ENCODE assay signal across 8 cellular contexts in genomic region chr17:42928714-42929496, GRCh38. TPM values are rescaled to one million over a fixed set of nuclear protein-coding genes. Genes with fewer than 3 reads are reported as not detected.
DNase-seq lines count a peak whose midpoint lies in the region; ATAC-seq, FAIRE-seq and TF ChIP-seq lines count a peak whose summit lies in the region.

No MANE protein-coding gene starts in this region.

- no peak overlapping the region for H2BK120ac ChIP-seq in trophoblast cell (ENCODE audit: insufficient read depth, low read length, poor library complexity)

- no peak overlapping the region for H3K9ac ChIP-seq in trophoblast cell (ENCODE audit: low read length)

- peak; percentile 77 for DNase-seq in D341Med (ENCODE audit: low spot score)
- DNase-seq in H54 (ENCODE audit: insufficient read length, low spot score) = peak; percentile 66
- peak; percentile 77 for DNase-seq in NCI-H748 (lab: John Stamatoyannopoulos, UW; ENCODE audit: unreplicated experiment)
- DNase-seq in germinal center (ENCODE audit: low spot score) = peak; percentile 62
- peak; percentile 2 to 34 for DNase-seq in trophoblast cell

- H4K91ac ChIP-seq in trophoblast cell (ENCODE audit: low read depth, low read length) = no peak overlapping the region

- no peak overlapping the region for H4K8ac ChIP-seq in trophoblast cell (ENCODE audit: low read depth, low read length)

- TF ChIP-seq POLR2A in H54 (IDR thresholded peaks at IDR 0.05; ENCODE audit: low read depth, low read length) = no peak

- peaks cover 0 to 2% of the 10 kb centered on the region in 2 experiments for H3K4me1 ChIP-seq in trophoblast cell (ENCODE audit: control insufficient read depth in 1 of 2, insufficient read depth in 2 of 2, low read length in 2 of 2)

- H3K9me3 Mint-ChIP-seq in activated T-helper 17 cell treated with anti-CD3 and anti-CD28 coated beads, Interleukin-2, amount 50 U/mL, for 72 hours = no peaks in the 10 kb centered on the region

- no peak overlapping the region for H2AFZ ChIP-seq in trophoblast cell (ENCODE audit: insufficient read depth, low read length, poor library complexity)

- H2BK12ac ChIP-seq in trophoblast cell (ENCODE audit: low read length) = no peak overlapping the region

- no peak overlapping the region for H3K14ac ChIP-seq in trophoblast cell (ENCODE audit: low read length)

- H3K27me3 ChIP-seq in trophoblast cell (ENCODE audit: insufficient read depth, low read length) = no peaks in the 10 kb centered on the region

- H3K36me3 Mint-ChIP-seq in activated T-helper 17 cell treated with anti-CD3 and anti-CD28 coated beads, Interleukin-2, amount 50 U/mL, for 72 hours (ENCODE audit: low read depth) = no peaks in the 10 kb centered on the region

- no peak overlapping the region for H4K12ac ChIP-seq in trophoblast cell (ENCODE audit: low read depth, low read length)

- H2BK5ac ChIP-seq in trophoblast cell (ENCODE audit: low read depth, low read length, poor library complexity) = no peak overlapping the region

- H3K79me1 ChIP-seq in trophoblast cell (ENCODE audit: low read length) = no peaks in the 10 kb centered on the region

- H2AK5ac ChIP-seq in trophoblast cell (ENCODE audit: low read length) = no peak overlapping the region

- no peak overlapping the region for H3K27ac ChIP-seq in trophoblast cell (ENCODE audit: low read depth, low read length)

- H3K9me3 ChIP-seq in trophoblast cell (ENCODE audit: insufficient read depth, low read depth, low read length) = no peaks in the 10 kb centered on the region

- H3K4me3 ChIP-seq in trophoblast cell (ENCODE audit: low read depth, low read length) = no peak overlapping the region

- H3K4ac ChIP-seq in trophoblast cell (ENCODE audit: low read depth, low read length) = no peak overlapping the region

- peaks cover 5% of the 10 kb centered on the region for H3K4me1 Mint-ChIP-seq in activated T-helper 17 cell treated with anti-CD3 and anti-CD28 coated beads, Interleukin-2, amount 50 U/mL, for 72 hours

- no peaks in the 10 kb centered on the region for H3K36me3 ChIP-seq in trophoblast cell (ENCODE audit: control insufficient read depth in 1 of 2, insufficient read depth in 2 of 2, low read length in 2 of 2)

- no peak overlapping the region for H3K4me3 Mint-ChIP-seq in activated T-helper 17 cell treated with anti-CD3 and anti-CD28 coated beads, Interleukin-2, amount 50 U/mL, for 72 hours

- peak; percentile 83 for ATAC-seq in activated T-helper 17 cell treated with anti-CD3 and anti-CD28 coated beads, Interleukin-2, amount 50 U/mL, for 72 hours (replicated peaks)
- no peak for ATAC-seq in HG02763 (IDR thresholded peaks at IDR 0.05; ENCODE audit: unreplicated experiment)
- ATAC-seq in GM19035 (IDR thresholded peaks at IDR 0.05; ENCODE audit: unreplicated experiment) = no peak

- H3K23ac ChIP-seq in trophoblast cell (ENCODE audit: low read length) = no peak overlapping the region

- no peaks in the 10 kb centered on the region for H3K79me2 ChIP-seq in trophoblast cell (ENCODE audit: control insufficient read depth, insufficient read depth, low read length, poor library complexity)

- peaks cover 12% of the 10 kb centered on the region for H3K27me3 Mint-ChIP-seq in activated T-helper 17 cell treated with anti-CD3 and anti-CD28 coated beads, Interleukin-2, amount 50 U/mL, for 72 hours

- H3K4me2 ChIP-seq in trophoblast cell (ENCODE audit: low read length) = no peak overlapping the region

- FAIRE-seq in H54 (lab: Jason Lieb, UNC) = no peak

- H3K18ac ChIP-seq in trophoblast cell (ENCODE audit: low read length) = no peak overlapping the region

- H3K27ac Mint-ChIP-seq in activated T-helper 17 cell treated with anti-CD3 and anti-CD28 coated beads, Interleukin-2, amount 50 U/mL, for 72 hours = peak overlapping the region; percentile 20

- no CpG with 5 or more reads among the region's 9 CpGs for WGBS in trophoblast cell (ENCODE audit: extremely low coverage, insufficient coverage, insufficient read length)

RNA-seq across cellular contexts. Expression of gene G6PC1, which starts 28.3 kb away (rescaled TPM):
- not detected for total RNA-seq in activated T-helper 17 cell treated with anti-CD3 and anti-CD28 coated beads, Interleukin-2, amount 50 U/mL, for 72 hours
- not detected in 2 replicates for polyA plus RNA-seq in trophoblast cell (2013)

RNA-seq across cellular contexts. Expression of gene AARSD1, which starts 35.3 kb away (rescaled TPM):
- total RNA-seq in activated T-helper 17 cell treated with anti-CD3 and anti-CD28 coated beads, Interleukin-2, amount 50 U/mL, for 72 hours = 10 to 100 TPM; 58.5 to 61.3 TPM
- polyA plus RNA-seq in trophoblast cell (2013) = 30.9 and 31.5 TPM in 2 replicates

RNA-seq across cellular contexts. Expression of gene PTGES3L, which starts 51.0 kb away (rescaled TPM):
- total RNA-seq in activated T-helper 17 cell treated with anti-CD3 and anti-CD28 coated beads, Interleukin-2, amount 50 U/mL, for 72 hours = 1 to 10 TPM; 1.4 to 2.7 TPM
- 1.5 and 1.8 TPM in 2 replicates for polyA plus RNA-seq in trophoblast cell (2013)

RNA-seq across cellular contexts. Expression of gene RUNDC1, which starts 51.5 kb away (rescaled TPM):
- 10 to 100 TPM; 15.7 to 21.9 TPM for total RNA-seq in activated T-helper 17 cell treated with anti-CD3 and anti-CD28 coated beads, Interleukin-2, amount 50 U/mL, for 72 hours
- polyA plus RNA-seq in trophoblast cell (2013) = 6.2 and 6.4 TPM in 2 replicates

Comparison
In these comparisons a context has a peak if more than half of its experiments do, and no peak if none do; other contexts are left out.
1. DNase-seq: peak in every context shown above with its lines; median percentile 77 in D341Med; 77 in NCI-H748; 66 in H54; 62 in germinal center; 18 in trophoblast cell.